Comparison of ENCODE assay signal across 8 cellular contexts in genomic region chr16:48365601-48366164, GRCh38. TPM values are rescaled to one million over a fixed set of nuclear protein-coding genes. Genes with fewer than 3 reads are reported as not detected.
A peak's percentile ranks its signal among the peaks of the same experiment; 100 is the strongest.
DNase-seq lines count a peak whose midpoint lies in the region; ATAC-seq and FAIRE-seq lines count a peak whose summit lies in the region.

No MANE protein-coding gene starts in this region.

- H3K27me3 Mint-ChIP-seq in activated naive CD4-positive, alpha-beta T cell treated with anti-CD3 and anti-CD28 coated beads, Interleukin-2, amount 10 ng/mL, durations not matched to agents 7 days and 5 days = no peaks in the 10 kb centered on the region

- H3K4me3 Mint-ChIP-seq in activated naive CD4-positive, alpha-beta T cell treated with anti-CD3 and anti-CD28 coated beads, Interleukin-2, amount 10 ng/mL, durations not matched to agents 7 days and 5 days = peak overlapping the region; percentile 83

- peaks cover 16% of the 10 kb centered on the region for H3K36me3 Mint-ChIP-seq in activated naive CD4-positive, alpha-beta T cell treated with anti-CD3 and anti-CD28 coated beads, Interleukin-2, amount 10 ng/mL, durations not matched to agents 7 days and 5 days

- CTCF ChIA-PET in activated naive CD4-positive, alpha-beta T cell treated with anti-CD3 and anti-CD28 coated beads, Interleukin-2, amount 10 ng/mL, durations not matched to agents 7 days and 5 days (lab: Charles Lee) = interaction anchor here (1.1 to 1.3 kb wide), 4 partner anchors 15 to 258 kb away, joined by 3 to 5 read pairs (median 4); no protein-coding TSS in a partner anchor

- peak overlapping the region; percentile 97 for H3K27ac Mint-ChIP-seq in activated naive CD4-positive, alpha-beta T cell treated with anti-CD3 and anti-CD28 coated beads, Interleukin-2, amount 10 ng/mL, durations not matched to agents 7 days and 5 days

- H3K9me3 Mint-ChIP-seq in activated naive CD4-positive, alpha-beta T cell treated with anti-CD3 and anti-CD28 coated beads, Interleukin-2, amount 10 ng/mL, durations not matched to agents 7 days and 5 days = no peaks in the 10 kb centered on the region

- peaks cover 45% of the 10 kb centered on the region for H3K4me1 Mint-ChIP-seq in activated naive CD4-positive, alpha-beta T cell treated with anti-CD3 and anti-CD28 coated beads, Interleukin-2, amount 10 ng/mL, durations not matched to agents 7 days and 5 days

- peak; percentile 91 for ATAC-seq in GM21423 (IDR thresholded peaks at IDR 0.05; ENCODE audit: unreplicated experiment)

- DNase-seq in DMS 273 (lab: John Stamatoyannopoulos, UW; ENCODE audit: unreplicated experiment) (peak; percentile 93), HTR-8/SVneo (ENCODE audit: insufficient read length, low spot score) (peak; percentile 73), SHP77 treated with DMSO at 0.1 percent for 48 hours (lab: John Stamatoyannopoulos, UW) (peak; percentile 58), germinal center (ENCODE audit: low spot score) (peak; percentile 79), occipital lobe (lab: John Stamatoyannopoulos, UW) (peak; percentile 78), superior temporal gyrus (ENCODE audit: extremely low spot score) (peak; percentile 74)
- peak; percentile 88 for DNase-seq in activated naive CD4-positive, alpha-beta T cell treated with anti-CD3 and anti-CD28 coated beads, Interleukin-2, amount 10 ng/mL, durations not matched to agents 7 days and 5 days

- peak; percentile 9 for FAIRE-seq in HTR-8/SVneo (lab: Jason Lieb, UNC)

RNA-seq across cellular contexts. Expression of gene SIAH1, which starts 19.5 kb away (rescaled TPM):
- 154 TPM for total RNA-seq in occipital lobe

Comparison
In these comparisons a context has a peak if more than half of its experiments do, and no peak if none do; other contexts are left out.
1. Peak in every context shown above with its lines: DNase-seq and ATAC-seq.